In the genomic region with DNA sequence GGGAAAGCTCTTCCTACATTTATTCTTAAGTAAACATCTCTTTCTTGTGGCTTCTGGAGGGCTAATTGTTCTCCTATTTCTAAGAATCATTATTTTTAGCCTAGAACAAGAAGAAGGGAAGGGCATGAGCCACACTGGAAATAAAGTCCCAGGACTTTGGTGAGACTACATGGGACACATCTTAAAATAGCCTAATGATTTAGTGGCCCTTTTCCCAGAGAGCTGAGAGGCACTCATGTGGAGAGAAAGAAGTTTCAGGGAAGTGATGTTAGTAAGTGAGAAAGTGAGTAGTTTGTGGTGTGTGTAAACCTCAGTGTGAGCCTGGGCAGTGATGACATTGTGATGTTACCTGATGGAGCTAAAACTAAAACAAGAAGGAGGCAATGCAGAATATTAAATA, we compare ENCODE assay signal across 12 cellular contexts. TPM values are rescaled to one million over a fixed set of nuclear protein-coding genes. Genes with fewer than 3 reads are reported as not detected.
DNase-seq lines count a peak whose midpoint lies in the region; ATAC-seq, FAIRE-seq and TF ChIP-seq lines count a peak whose summit lies in the region.
"Had no signal": no experiment of that assay in that cellular context is flagged by ENCODE, and none has a peak within 500 bp of the region (broad histone marks: within the 10 kb centered on the region; RNA-seq: fewer than 3 reads in every experiment).

No MANE protein-coding gene starts in this region.

- peaks cover 63% of the 10 kb centered on the region for H3K4me1 Mint-ChIP-seq in activated CD4-positive, alpha-beta T cell treated with anti-CD3 and anti-CD28 coated beads for 36 hours
- H3K4me1 Mint-ChIP-seq in activated T-helper 2 cell treated with anti-CD3 and anti-CD28 coated beads, Interferon-gamma antibody, Interleukin-2, Interleukin-4, amounts not matched to agents 10 μg/mL and 5 μg/mL and 100 μg/mL, durations not matched to agents 14 hours and 24 hours and 36 hours (ENCODE audit: low read depth) = peaks cover 74% of the 10 kb centered on the region
- H3K4me1 Mint-ChIP-seq in naive thymus-derived CD4-positive, alpha-beta T cell = peaks cover 33 to 86% (median 71%) of the 10 kb centered on the region in 7 donors

- peaks cover 2% of the 10 kb centered on the region for H3K9me3 Mint-ChIP-seq in activated CD4-positive, alpha-beta T cell treated with anti-CD3 and anti-CD28 coated beads for 36 hours (ENCODE audit: low read depth)
- peaks cover 3% of the 10 kb centered on the region for H3K9me3 Mint-ChIP-seq in activated T-helper 2 cell treated with anti-CD3 and anti-CD28 coated beads, Interferon-gamma antibody, Interleukin-2, Interleukin-4, amounts not matched to agents 10 μg/mL and 5 μg/mL and 100 μg/mL, durations not matched to agents 14 hours and 24 hours and 36 hours
- peaks cover 0 to 8% (median 0%) of the 10 kb centered on the region in 11 donors for H3K9me3 Mint-ChIP-seq in naive thymus-derived CD4-positive, alpha-beta T cell

- in situ Hi-C loops in transverse colon (cut with MboI; ENCODE audit: low pct_ligation_motif_present in 1 of 4, low pct_unique_long_range_greater_than_20kb in 1 of 4, low sequenced_read_pairs in 3 of 4) = loop anchor here in 3 of 4 donors (25.0 kb wide), 3 partner anchors 241 to 1359 kb away; no protein-coding TSS in a partner anchor

- CTCF ChIA-PET in activated CD4-positive, alpha-beta T cell treated with anti-CD3 and anti-CD28 coated beads for 36 hours (lab: Charles Lee) = interaction anchor here (0.7 to 2.4 kb wide), 3 partner anchors 17 to 367 kb away, joined by 3 to 6 read pairs (median 6); no protein-coding TSS in a partner anchor
- CTCF ChIA-PET in naive thymus-derived CD4-positive, alpha-beta T cell (lab: Charles Lee) = no interaction called here

- TF ChIP-seq EP300 in transverse colon (IDR thresholded peaks at IDR 0.05; ENCODE audit: low read depth) = no peak

- TF ChIP-seq POLR2A in H54 (IDR thresholded peaks at IDR 0.05; ENCODE audit: low read depth, low read length) (no peak), transverse colon (IDR thresholded peaks at IDR 0.05) (no peak)

- no peaks in the 10 kb centered on the region for H3K27me3 Mint-ChIP-seq in activated CD4-positive, alpha-beta T cell treated with anti-CD3 and anti-CD28 coated beads for 36 hours
- H3K27me3 Mint-ChIP-seq in activated T-helper 2 cell treated with anti-CD3 and anti-CD28 coated beads, Interferon-gamma antibody, Interleukin-2, Interleukin-4, amounts not matched to agents 10 μg/mL and 5 μg/mL and 100 μg/mL, durations not matched to agents 14 hours and 24 hours and 36 hours (ENCODE audit: low read depth) = no peaks in the 10 kb centered on the region
- H3K27me3 Mint-ChIP-seq in naive thymus-derived CD4-positive, alpha-beta T cell = no peaks in the 10 kb centered on the region

- DNase-seq in activated CD4-positive, alpha-beta T cell treated with anti-CD3 and anti-CD28 coated beads for 36 hours = peak; percentile 22
- no peak for DNase-seq in activated CD4-positive, alpha-beta T cell treated with anti-CD3 and anti-CD28 coated beads, Interleukin-2, amount 50 U/mL, for 4 hours
- no peak for DNase-seq in H54 (ENCODE audit: insufficient read length, low spot score)
- no peak for DNase-seq in activated T-helper 2 cell treated with anti-CD3 and anti-CD28 coated beads, Interferon-gamma antibody, Interleukin-2, Interleukin-4, amounts not matched to agents 10 μg/mL and 5 μg/mL and 100 μg/mL, durations not matched to agents 14 hours and 24 hours and 36 hours (ENCODE audit: low spot score)
- DNase-seq in naive thymus-derived CD4-positive, alpha-beta T cell = no peak
- no peak for DNase-seq in transverse colon
- no peak for DNase-seq in medulla oblongata (ENCODE audit: extremely low spot score)
- DNase-seq: dermis blood vessel endothelial cell, MG63 had no signal

- ATAC-seq in activated CD4-positive, alpha-beta T cell treated with anti-CD3 and anti-CD28 coated beads for 36 hours = peak; percentile 62
- peak; percentile 60 for ATAC-seq in naive thymus-derived CD4-positive, alpha-beta T cell
- no peak for ATAC-seq in HG03280 (IDR thresholded peaks at IDR 0.05; ENCODE audit: unreplicated experiment)

- H3K9me3 ChIP-seq in naive thymus-derived CD4-positive, alpha-beta T cell (ENCODE audit: control insufficient read depth in 2 of 3, low read length in 3 of 3) = no peaks in the 10 kb centered on the region
- no peaks in the 10 kb centered on the region for H3K9me3 ChIP-seq in transverse colon
- H3K9me3 ChIP-seq: MG63, vagina had no signal

- peaks cover 4 to 20% (median 19%) of the 10 kb centered on the region in 3 experiments for H3K36me3 ChIP-seq in naive thymus-derived CD4-positive, alpha-beta T cell (ENCODE audit: control insufficient read depth in 2 of 3, insufficient read depth in 3 of 3, low read length in 3 of 3)
- H3K36me3 ChIP-seq in transverse colon = no peaks in the 10 kb centered on the region
- H3K36me3 ChIP-seq: vagina had no signal

- POLR2A ChIA-PET in activated CD4-positive, alpha-beta T cell treated with anti-CD3 and anti-CD28 coated beads for 36 hours (lab: Charles Lee) = no interaction called here
- POLR2A ChIA-PET in naive thymus-derived CD4-positive, alpha-beta T cell (lab: Charles Lee) = interaction anchor here (1.1 kb wide), 1 partner anchor 29 kb away, joined by 3 read pairs; no protein-coding TSS in a partner anchor

- TF ChIP-seq CTCF in transverse colon (IDR thresholded peaks at IDR 0.05) = no peak

- H3K4me1 ChIP-seq in naive thymus-derived CD4-positive, alpha-beta T cell (ENCODE audit: control insufficient read depth in 2 of 2, insufficient read depth in 2 of 2, low read length in 2 of 2) = peaks cover 40 to 60% of the 10 kb centered on the region in 2 donors
- peaks cover 0 to 5% (median 0%) of the 10 kb centered on the region in 4 donors for H3K4me1 ChIP-seq in transverse colon
- H3K4me1 ChIP-seq: vagina had no signal

- H3K27ac Mint-ChIP-seq in activated CD4-positive, alpha-beta T cell treated with anti-CD3 and anti-CD28 coated beads for 36 hours = peak overlapping the region; percentile 70
- peak overlapping the region; percentile 75 for H3K27ac Mint-ChIP-seq in activated T-helper 2 cell treated with anti-CD3 and anti-CD28 coated beads, Interferon-gamma antibody, Interleukin-2, Interleukin-4, amounts not matched to agents 10 μg/mL and 5 μg/mL and 100 μg/mL, durations not matched to agents 14 hours and 24 hours and 36 hours
- H3K27ac Mint-ChIP-seq in naive thymus-derived CD4-positive, alpha-beta T cell = peak overlapping the region in 7 of 9 donors; percentile 8 to 85 (median 62)

- intact Hi-C loops in activated CD4-positive, alpha-beta T cell treated with anti-CD3 and anti-CD28 coated beads for 36 hours (cut with DNase I, micrococcal nuclease) = loop anchor here in 1 of 2 experiments (2.0 kb wide), 1 partner anchor 243 kb away; no protein-coding TSS in a partner anchor
- intact Hi-C loops in activated T-helper 2 cell treated with anti-CD3 and anti-CD28 coated beads, Interferon-gamma antibody, Interleukin-2, Interleukin-4, amounts not matched to agents 10 μg/mL and 5 μg/mL and 100 μg/mL, durations not matched to agents 14 hours and 24 hours and 36 hours (cut with micrococcal nuclease) = loop anchor here (10.0 kb wide), 1 partner anchor 323 kb away; no protein-coding TSS in a partner anchor
- intact Hi-C loops in naive thymus-derived CD4-positive, alpha-beta T cell (cut with micrococcal nuclease) = loop anchor here in 1 of 2 donors (2.0 kb wide), 1 partner anchor 13 kb away; no protein-coding TSS in a partner anchor
- intact Hi-C loops in transverse colon (cut with DNase I; ENCODE audit: low total_unique reads) = no loop called here

- no peak overlapping the region for H3K4me3 ChIP-seq in naive thymus-derived CD4-positive, alpha-beta T cell (ENCODE audit: low read length)
- H3K4me3 ChIP-seq in transverse colon = no peak overlapping the region
- H3K4me3 ChIP-seq: MG63, skin epidermis, vagina had no signal

- H3K36me3 Mint-ChIP-seq in activated CD4-positive, alpha-beta T cell treated with anti-CD3 and anti-CD28 coated beads for 36 hours (ENCODE audit: low read depth) = peaks cover 49% of the 10 kb centered on the region
- H3K36me3 Mint-ChIP-seq in activated T-helper 2 cell treated with anti-CD3 and anti-CD28 coated beads, Interferon-gamma antibody, Interleukin-2, Interleukin-4, amounts not matched to agents 10 μg/mL and 5 μg/mL and 100 μg/mL, durations not matched to agents 14 hours and 24 hours and 36 hours (ENCODE audit: low read depth) = peaks cover 91% of the 10 kb centered on the region
- H3K36me3 Mint-ChIP-seq in naive thymus-derived CD4-positive, alpha-beta T cell = peaks cover 9 to 65% (median 49%) of the 10 kb centered on the region in 5 donors

- H3K27me3 ChIP-seq in naive thymus-derived CD4-positive, alpha-beta T cell (ENCODE audit: control insufficient read depth in 2 of 2, insufficient read depth in 2 of 2, low read length in 2 of 2) = no peaks in the 10 kb centered on the region
- H3K27me3 ChIP-seq in transverse colon = no peaks in the 10 kb centered on the region
- H3K27me3 ChIP-seq: MG63, vagina had no signal

- FAIRE-seq in H54 (lab: Jason Lieb, UNC) = peak; percentile 33

- no peak overlapping the region for H3K4me3 Mint-ChIP-seq in activated CD4-positive, alpha-beta T cell treated with anti-CD3 and anti-CD28 coated beads for 36 hours
- peak overlapping the region; percentile 31 for H3K4me3 Mint-ChIP-seq in activated T-helper 2 cell treated with anti-CD3 and anti-CD28 coated beads, Interferon-gamma antibody, Interleukin-2, Interleukin-4, amounts not matched to agents 10 μg/mL and 5 μg/mL and 100 μg/mL, durations not matched to agents 14 hours and 24 hours and 36 hours (ENCODE audit: low read depth)
- peak overlapping the region in 9 of 10 donors; percentile 7 to 77 (median 33) for H3K4me3 Mint-ChIP-seq in naive thymus-derived CD4-positive, alpha-beta T cell

- H3K27ac ChIP-seq in naive thymus-derived CD4-positive, alpha-beta T cell (ENCODE audit: low read depth, low read length) = no peak overlapping the region
- H3K27ac ChIP-seq in transverse colon = no peak overlapping the region
- H3K27ac ChIP-seq: vagina had no signal

RNA-seq across cellular contexts. Expression of gene ITGA4, which starts 14.6 kb away (rescaled TPM):
- total RNA-seq in activated CD4-positive, alpha-beta T cell treated with anti-CD3 and anti-CD28 coated beads for 36 hours = 10 to 100 TPM; 27.7 to 33.6 TPM
- total RNA-seq in activated T-helper 2 cell treated with anti-CD3 and anti-CD28 coated beads, Interferon-gamma antibody, Interleukin-2, Interleukin-4, amounts not matched to agents 10 μg/mL and 5 μg/mL and 100 μg/mL, durations not matched to agents 14 hours and 24 hours and 36 hours = 96.5 and 106 TPM in 2 replicates
- total RNA-seq in naive thymus-derived CD4-positive, alpha-beta T cell = 100 to 1,000 TPM; 135 to 212 (median 159) TPM
- polyA plus RNA-seq in naive thymus-derived CD4-positive, alpha-beta T cell = 100 to 1,000 TPM in 1 of 2 donors, 10 to 100 TPM in 1; 66.9 to 121 TPM
- 10 to 100 TPM in 1 of 4 donors, 1 to 10 TPM in 3; 1.1 to 30.8 (median 5.1) TPM for total RNA-seq in transverse colon
